27 cellular contexts compared by ENCODE assay signal in genomic region chr12:117064596-117064995, GRCh38. TPM values are rescaled to one million over a fixed set of nuclear protein-coding genes. Genes with fewer than 3 reads are reported as not detected.
DNase-seq lines count a peak whose midpoint lies in the region; ATAC-seq, FAIRE-seq and TF ChIP-seq lines count a peak whose summit lies in the region.
"Had no signal": no experiment of that assay in that cellular context is flagged by ENCODE, and none has a peak within 500 bp of the region (broad histone marks: within the 10 kb centered on the region; RNA-seq: fewer than 3 reads in every experiment).

No MANE protein-coding gene starts in this region.

- peak overlapping the region; percentile 75 for H3K27ac Mint-ChIP-seq in activated naive CD4-positive, alpha-beta T cell treated with anti-CD3 and anti-CD28 coated beads, Interleukin-2, amount 50 U/mL, for 24 hours
- no peak overlapping the region for H3K27ac Mint-ChIP-seq in activated naive CD4-positive, alpha-beta T cell treated with anti-CD3 and anti-CD28 coated beads for 36 hours
- H3K27ac Mint-ChIP-seq in central memory CD8-positive, alpha-beta T cell (ENCODE audit: low read depth), result peak overlapping the region; percentile 76
- H3K27ac Mint-ChIP-seq: mesothelial cell of epicardium had no signal

- FAIRE-seq in HTR-8/SVneo (lab: Jason Lieb, UNC), result no peak
- FAIRE-seq: colon had no signal

- H3K4me3 Mint-ChIP-seq in activated naive CD4-positive, alpha-beta T cell treated with anti-CD3 and anti-CD28 coated beads, Interleukin-2, amount 50 U/mL, for 24 hours, result no peak overlapping the region
- no peak overlapping the region for H3K4me3 Mint-ChIP-seq in activated naive CD4-positive, alpha-beta T cell treated with anti-CD3 and anti-CD28 coated beads for 36 hours
- no peak overlapping the region for H3K4me3 Mint-ChIP-seq in central memory CD8-positive, alpha-beta T cell
- H3K4me3 Mint-ChIP-seq: mesothelial cell of epicardium, neural progenitor cell had no signal

- H3K9me3 Mint-ChIP-seq in activated naive CD4-positive, alpha-beta T cell treated with anti-CD3 and anti-CD28 coated beads, Interleukin-2, amount 50 U/mL, for 24 hours, result no peaks in the 10 kb centered on the region
- H3K9me3 Mint-ChIP-seq in activated naive CD4-positive, alpha-beta T cell treated with anti-CD3 and anti-CD28 coated beads for 36 hours, result no peaks in the 10 kb centered on the region
- no peaks in the 10 kb centered on the region for H3K9me3 Mint-ChIP-seq in central memory CD8-positive, alpha-beta T cell
- H3K9me3 Mint-ChIP-seq: activated naive CD4-positive, alpha-beta T cell treated with anti-CD3 and anti-CD28 coated beads, Interleukin-2, amount 50 U/mL, for 72 hours; mesothelial cell of epicardium; neural progenitor cell had no signal

- no peaks in the 10 kb centered on the region for H3K36me3 Mint-ChIP-seq in activated naive CD4-positive, alpha-beta T cell treated with anti-CD3 and anti-CD28 coated beads, Interleukin-2, amount 50 U/mL, for 24 hours
- H3K36me3 Mint-ChIP-seq in activated naive CD4-positive, alpha-beta T cell treated with anti-CD3 and anti-CD28 coated beads for 36 hours (ENCODE audit: low read depth), result no peaks in the 10 kb centered on the region
- H3K36me3 Mint-ChIP-seq in central memory CD8-positive, alpha-beta T cell (ENCODE audit: insufficient read depth), result peaks cover 1% of the 10 kb centered on the region
- H3K36me3 Mint-ChIP-seq: activated naive CD4-positive, alpha-beta T cell treated with anti-CD3 and anti-CD28 coated beads, Interleukin-2, amount 50 U/mL, for 72 hours; mesothelial cell of epicardium; neural progenitor cell had no signal

- TF ChIP-seq CTCF in NB4 (IDR thresholded peaks at IDR 0.05; ENCODE audit: low read depth, low read length), result no peak
- no peak for TF ChIP-seq CTCF in GM10266 (IDR thresholded peaks at IDR 0.05; ENCODE audit: control insufficient read depth, insufficient read depth, low read depth, missing control alignments)

- intact Hi-C loops in activated naive CD4-positive, alpha-beta T cell treated with anti-CD3 and anti-CD28 coated beads for 36 hours (cut with micrococcal nuclease), result no loop called here

- no peak overlapping the region for H3K4me3 ChIP-seq in NB4 (ENCODE audit: low read depth, low read length)
- H3K4me3 ChIP-seq: body of pancreas, neural progenitor cell, psoas muscle, SJSA1, smooth muscle cell, vagina had no signal

- no peak for TF ChIP-seq POLR2A in NB4 (IDR thresholded peaks at IDR 0.05; ENCODE audit: extremely low read depth, insufficient read length)

- no peaks in the 10 kb centered on the region for H3K27me3 Mint-ChIP-seq in activated naive CD4-positive, alpha-beta T cell treated with anti-CD3 and anti-CD28 coated beads, Interleukin-2, amount 50 U/mL, for 24 hours
- no peaks in the 10 kb centered on the region for H3K27me3 Mint-ChIP-seq in activated naive CD4-positive, alpha-beta T cell treated with anti-CD3 and anti-CD28 coated beads for 36 hours (ENCODE audit: low read depth)
- no peaks in the 10 kb centered on the region for H3K27me3 Mint-ChIP-seq in central memory CD8-positive, alpha-beta T cell

- ATAC-seq in central memory CD8-positive, alpha-beta T cell (replicated peaks; ENCODE audit: extremely low read depth, poor library complexity, severe bottlenecking), result no peak
- ATAC-seq: activated naive CD4-positive, alpha-beta T cell treated with anti-CD3 and anti-CD28 coated beads, Interleukin-2, amount 50 U/mL, for 72 hours; body of pancreas; PC-3; psoas muscle had no signal

- no peak for DNase-seq in activated naive CD4-positive, alpha-beta T cell treated with anti-CD3 and anti-CD28 coated beads for 36 hours
- DNase-seq in NB4 (ENCODE audit: low read depth) (peak; percentile 95), NCI-H2196 treated with DMSO at 0.1 percent for 48 hours (lab: John Stamatoyannopoulos, UW; ENCODE audit: unreplicated experiment) (no peak), GM10266 (ENCODE audit: extremely low spot score) (no peak), HTR-8/SVneo (ENCODE audit: insufficient read length, low spot score) (no peak), NCI-H2107 treated with DMSO at 0.1 percent for 48 hours (lab: John Stamatoyannopoulos, UW; ENCODE audit: unreplicated experiment) (no peak)
- DNase-seq in central memory CD8-positive, alpha-beta T cell (ENCODE audit: low spot score in 2 of 2), result no peak
- DNase-seq: body of pancreas; COR-L47; EL; glutamatergic neuron; Karpas-422; NCI-H1105 treated with DMSO at 0.1 percent for 48 hours; NCI-H2107; NCI-H748 treated with DMSO at 0.1 percent for 48 hours; PC-3; psoas muscle; stimulated activated CD4-positive, alpha-beta T cell treated with anti-CD3 and anti-CD28 coated beads, Interleukin-4, amount 100 ng/mL, for 4 hours; T-helper 9 cell had no signal

- H3K4me1 Mint-ChIP-seq in activated naive CD4-positive, alpha-beta T cell treated with anti-CD3 and anti-CD28 coated beads, Interleukin-2, amount 50 U/mL, for 24 hours, result peaks cover 32% of the 10 kb centered on the region
- H3K4me1 Mint-ChIP-seq in activated naive CD4-positive, alpha-beta T cell treated with anti-CD3 and anti-CD28 coated beads for 36 hours (ENCODE audit: low read depth), result peaks cover 20% of the 10 kb centered on the region
- peaks cover 51% of the 10 kb centered on the region for H3K4me1 Mint-ChIP-seq in central memory CD8-positive, alpha-beta T cell

- CTCF ChIA-PET in activated naive CD4-positive, alpha-beta T cell treated with anti-CD3 and anti-CD28 coated beads for 36 hours (lab: Charles Lee), result no interaction called here

RNA-seq across cellular contexts. Expression of gene TESC, which starts 34.6 kb away (rescaled TPM):
- 10 to 100 TPM; 13.4 to 14.7 TPM for total RNA-seq in activated naive CD4-positive, alpha-beta T cell treated with anti-CD3 and anti-CD28 coated beads for 36 hours
- total RNA-seq: mesothelial cell of epicardium, SJSA1 had no signal
